1 cellular context compared by ENCODE assay signal in the genomic region with DNA sequence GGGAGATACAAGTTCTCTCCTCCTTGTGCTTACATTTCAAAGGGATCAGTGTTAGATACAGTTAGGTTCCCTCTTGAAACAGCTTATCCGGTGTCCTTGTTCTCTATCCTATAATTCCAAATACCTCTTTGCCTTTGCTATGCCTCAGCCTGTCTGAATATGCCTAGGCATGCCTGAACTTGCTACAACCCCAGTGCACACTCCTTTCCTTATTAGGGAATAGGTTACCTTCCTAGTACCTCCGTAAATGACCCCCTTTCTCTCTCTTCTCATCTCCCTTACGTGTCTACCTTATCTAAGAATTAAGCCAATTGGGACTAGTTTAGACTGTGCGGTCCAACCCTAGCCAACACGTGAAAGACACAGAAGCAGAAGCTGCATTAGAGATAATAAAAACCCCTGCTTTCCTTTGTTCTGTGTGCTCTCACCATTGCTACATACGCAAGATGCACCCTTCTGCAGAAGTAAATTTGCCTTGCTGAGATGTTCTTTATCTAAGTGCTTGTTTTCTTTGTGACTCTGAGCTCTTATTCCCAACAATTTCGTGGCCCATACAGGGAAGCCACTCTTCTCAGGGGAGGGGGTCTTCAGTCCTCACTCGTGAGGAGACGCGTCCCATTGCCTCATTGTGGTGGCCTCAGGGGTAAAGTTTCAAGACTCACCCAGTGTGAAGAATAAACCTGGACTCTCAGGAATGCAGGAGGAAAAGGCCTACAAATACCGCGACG.
TF ChIP-seq lines count a peak whose summit lies in the region.

No MANE protein-coding gene starts in this region.

TF ChIP-seq in HEK293, 187 proteins besides CTCF, POLR2A, EP300 and RAD21 (continued from another document):
- TF ChIP-seq TSHZ1 (tag by site-specific recombination; IDR thresholded peaks at IDR 0.05; ENCODE audit: borderline replicate concordance) (no peak), SETDB1 (IDR thresholded peaks at IDR 0.05; ENCODE audit: insufficient read length, low read length) (peak; percentile 94)
TF ChIP-seq in HEK293: peak in this region for 2.
